ENCODE assay signal across 26 cellular contexts in genomic region chr11:130549393-130549999, GRCh38.
A peak's percentile ranks its signal among the peaks of the same experiment; 100 is the strongest.
DNase-seq lines count a peak whose midpoint lies in the region; ATAC-seq and TF ChIP-seq lines count a peak whose summit lies in the region.
"Had no signal": no experiment of that assay in that cellular context is flagged by ENCODE, and none has a peak within 500 bp of the region (broad histone marks: within the 10 kb centered on the region; RNA-seq: fewer than 3 reads in every experiment).

No MANE protein-coding gene starts in this region.

- no peaks in the 10 kb centered on the region for H3K9me3 Mint-ChIP-seq in WTC11
- H3K9me3 Mint-ChIP-seq: activated naive CD8-positive, alpha-beta T cell treated with anti-CD3 and anti-CD28 coated beads, Interleukin-2, amount 10 ng/mL, durations not matched to agents 7 days and 5 days; central memory CD8-positive, alpha-beta T cell; neural progenitor cell had no signal

- H3K4me1 Mint-ChIP-seq in WTC11, result peaks cover 3% of the 10 kb centered on the region
- H3K4me1 Mint-ChIP-seq: activated CD4-positive, alpha-beta T cell treated with anti-CD3 and anti-CD28 coated beads for 36 hours; activated naive CD8-positive, alpha-beta T cell treated with anti-CD3 and anti-CD28 coated beads, Interleukin-2, amount 10 ng/mL, durations not matched to agents 7 days and 5 days; central memory CD8-positive, alpha-beta T cell had no signal

- intact Hi-C loops in psoas muscle (cut with DNase I), result no loop called here

- DNase-seq in WTC11 (ENCODE audit: low spot score) (no peak), fibroblast of the aortic adventitia (ENCODE audit: low read depth) (peak; percentile 35), psoas muscle (no peak), NCI-H1694 (lab: John Stamatoyannopoulos, UW) (no peak), NCI-H524 (lab: John Stamatoyannopoulos, UW) (no peak)
- DNase-seq: activated CD4-positive, alpha-beta T cell treated with anti-CD3 and anti-CD28 coated beads for 36 hours; activated effector memory CD4-positive, alpha-beta T cell treated with Interleukin-2 at 50 U/mL for 16 hours; activated naive CD8-positive, alpha-beta T cell treated with anti-CD3 and anti-CD28 coated beads, Interleukin-2, amount 10 ng/mL, durations not matched to agents 7 days and 5 days; activated T-cell treated with anti-CD3 and anti-CD28 coated beads for 4 hours; DMS153; IMR-90; left cardiac atrium; mammary epithelial cell; NCI-H1105 treated with DMSO at 0.1 percent for 48 hours; NCI-H2029; NCI-H748 treated with DMSO at 0.1 percent for 48 hours; stimulated activated CD4-positive, alpha-beta T cell treated with anti-CD3 and anti-CD28 coated beads, Interleukin-15, amount 100 ng/mL, for 24 hours; stimulated activated naive CD8-positive, alpha-beta T cell treated with anti-CD3 and anti-CD28 coated beads, Interleukin-15, Interleukin-2, amounts not matched to agents 100 U/mL and 50 U/mL, for 24 hours; T-helper 2 cell had no signal

- TF ChIP-seq EP300 in Ishikawa (IDR thresholded peaks at IDR 0.05; ENCODE audit: borderline replicate concordance), result no peak

- H3K36me3 Mint-ChIP-seq in WTC11, result no peaks in the 10 kb centered on the region
- H3K36me3 Mint-ChIP-seq: activated naive CD8-positive, alpha-beta T cell treated with anti-CD3 and anti-CD28 coated beads, Interleukin-2, amount 10 ng/mL, durations not matched to agents 7 days and 5 days; neural progenitor cell had no signal

- no peak overlapping the region for H3K27ac Mint-ChIP-seq in WTC11
- H3K27ac Mint-ChIP-seq: activated CD4-positive, alpha-beta T cell treated with anti-CD3 and anti-CD28 coated beads for 36 hours; activated naive CD8-positive, alpha-beta T cell treated with anti-CD3 and anti-CD28 coated beads, Interleukin-2, amount 10 ng/mL, durations not matched to agents 7 days and 5 days; neural progenitor cell had no signal

- no peaks in the 10 kb centered on the region for H3K36me3 ChIP-seq in psoas muscle (ENCODE audit: insufficient read depth in 1 of 2, low read depth in 1 of 2)
- H3K36me3 ChIP-seq: neural progenitor cell, thoracic aorta had no signal

- POLR2A ChIA-PET in WTC11 (lab: Charles Lee), result no interaction called here

- WGBS in psoas muscle, 3 donors, result 36 to 54% (median 42%) methylated on average over 4 of the region's 4 CpGs

- H3K4me3 ChIP-seq in fibroblast of the aortic adventitia (ENCODE audit: low read depth, low read length) (no peak overlapping the region), psoas muscle (no peak overlapping the region)
- H3K4me3 ChIP-seq: neural progenitor cell, SK-N-MC, thoracic aorta had no signal

- CTCF ChIA-PET in WTC11 (lab: Charles Lee), result interaction anchor here (0.8 to 1.1 kb wide), 3 partner anchors 14 to 278 kb away, joined by 3 to 6 read pairs (median 4); no protein-coding TSS in a partner anchor

- ATAC-seq in WTC11 (peak; percentile 39; the same call in 1 of the 2 replicates), psoas muscle (peak; percentile 35 to 83 (median 62)), HG03571 (IDR thresholded peaks at IDR 0.05; ENCODE audit: unreplicated experiment) (no peak)
- ATAC-seq: activated CD4-positive, alpha-beta T cell treated with anti-CD3 and anti-CD28 coated beads for 36 hours; stimulated activated naive CD8-positive, alpha-beta T cell treated with anti-CD3 and anti-CD28 coated beads, Interleukin-15, Interleukin-2, amounts not matched to agents 100 U/mL and 50 U/mL, for 24 hours had no signal

- TF ChIP-seq RAD21 in Ishikawa (IDR thresholded peaks at IDR 0.05; ENCODE audit: low read depth), result peak; percentile 47

- no peaks in the 10 kb centered on the region for H3K27me3 ChIP-seq in psoas muscle (ENCODE audit: insufficient read depth in 3 of 3, low read length in 2 of 3)
- H3K27me3 ChIP-seq: neural progenitor cell had no signal

- no peak overlapping the region for H3K4me3 Mint-ChIP-seq in WTC11
- H3K4me3 Mint-ChIP-seq: activated CD4-positive, alpha-beta T cell treated with anti-CD3 and anti-CD28 coated beads for 36 hours; activated naive CD8-positive, alpha-beta T cell treated with anti-CD3 and anti-CD28 coated beads, Interleukin-2, amount 10 ng/mL, durations not matched to agents 7 days and 5 days; central memory CD8-positive, alpha-beta T cell; neural progenitor cell had no signal

- TF ChIP-seq CTCF in WTC11 (IDR thresholded peaks at IDR 0.05) (no peak), fibroblast of the aortic adventitia (IDR thresholded peaks at IDR 0.05; ENCODE audit: insufficient read depth, low read length) (no peak), psoas muscle (IDR thresholded peaks at IDR 0.05) (no peak)

- H3K27ac ChIP-seq in psoas muscle, result no peak overlapping the region
- H3K27ac ChIP-seq: neural progenitor cell, RWPE1, SK-N-MC, thoracic aorta had no signal

- H3K9me3 ChIP-seq in psoas muscle, result no peaks in the 10 kb centered on the region
- H3K9me3 ChIP-seq: thoracic aorta had no signal

- peaks cover 2% of the 10 kb centered on the region; the same call in 1 of the 2 replicates for H3K27me3 Mint-ChIP-seq in WTC11 (ENCODE audit: low read depth)

- peaks cover 12% of the 10 kb centered on the region for H3K4me1 ChIP-seq in psoas muscle
- H3K4me1 ChIP-seq: neural progenitor cell had no signal

TF ChIP-seq in Ishikawa, 13 proteins besides CTCF, POLR2A, EP300 and RAD21:
- TF ChIP-seq REST (IDR thresholded peaks at IDR 0.05; ENCODE audit: low read depth) (no peak), EGR1 (IDR thresholded peaks at IDR 0.05) (no peak), USF1 (IDR thresholded peaks at IDR 0.05) (no peak), CEBPB (IDR thresholded peaks at IDR 0.05) (peak; percentile 50), TAF1 (IDR thresholded peaks at IDR 0.05; ENCODE audit: low read depth) (no peak)
TF ChIP-seq in Ishikawa: peak in this region for 1.

TF ChIP-seq in WTC11, 78 proteins besides CTCF, POLR2A, EP300 and RAD21:
- no peak for TF ChIP-seq SP1 (CRISPR knock-in tag; conservative IDR thresholded peaks at IDR 0.05)
- no peak for TF ChIP-seq HMGA2 (CRISPR knock-in tag; IDR thresholded peaks at IDR 0.05)
- no peak for TF ChIP-seq ZBTB21 (CRISPR knock-in tag; IDR thresholded peaks at IDR 0.05; ENCODE audit: borderline replicate concordance)
- TF ChIP-seq KAT7 (CRISPR knock-in tag; IDR thresholded peaks at IDR 0.05; ENCODE audit: borderline replicate concordance), result no peak
- no peak for TF ChIP-seq ZMAT4 (CRISPR knock-in tag; IDR thresholded peaks at IDR 0.05)
- TF ChIP-seq SOX15 (CRISPR knock-in tag; IDR thresholded peaks at IDR 0.05), result no peak
- TF ChIP-seq ZNF396 (CRISPR knock-in tag; IDR thresholded peaks at IDR 0.05; ENCODE audit: borderline replicate concordance), result no peak
